ENCODE assay signal across 1 cellular context in the genomic region with DNA sequence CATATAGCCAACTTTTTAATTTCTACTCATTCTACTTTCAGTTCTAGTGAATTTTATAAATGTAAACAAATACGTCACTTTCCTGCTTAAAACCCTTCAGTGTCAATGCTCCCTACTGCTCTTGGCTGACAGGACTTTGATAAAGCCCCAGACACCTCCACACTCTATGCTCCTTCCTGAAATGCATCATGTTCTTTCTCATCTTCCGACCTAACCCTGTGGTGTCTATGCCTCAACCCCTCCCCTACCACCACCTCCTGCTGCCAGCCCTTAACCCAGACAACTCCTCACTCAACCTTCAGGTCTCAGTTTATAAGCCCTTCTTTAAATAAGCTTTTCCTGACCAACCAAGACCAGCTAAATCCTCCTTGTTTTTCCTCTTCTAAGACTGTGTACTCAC.
TF ChIP-seq lines count a peak whose summit lies in the region.

No MANE protein-coding gene starts in this region.

TF ChIP-seq in IMR-90, 13 proteins besides CTCF, POLR2A, EP300 and RAD21 (continued from another document):
- TF ChIP-seq FOS (IDR thresholded peaks at IDR 0.05; ENCODE audit: low read depth, low read length) = no peak
- TF ChIP-seq CHD1 (IDR thresholded peaks at IDR 0.05; ENCODE audit: low read depth, low read length) = no peak
- no peak for TF ChIP-seq RFX5 (IDR thresholded peaks at IDR 0.05; ENCODE audit: low read depth, low read length)
- TF ChIP-seq CEBPB (IDR thresholded peaks at IDR 0.05; ENCODE audit: low read depth, low read length) = no peak
- TF ChIP-seq, protein P1, sequence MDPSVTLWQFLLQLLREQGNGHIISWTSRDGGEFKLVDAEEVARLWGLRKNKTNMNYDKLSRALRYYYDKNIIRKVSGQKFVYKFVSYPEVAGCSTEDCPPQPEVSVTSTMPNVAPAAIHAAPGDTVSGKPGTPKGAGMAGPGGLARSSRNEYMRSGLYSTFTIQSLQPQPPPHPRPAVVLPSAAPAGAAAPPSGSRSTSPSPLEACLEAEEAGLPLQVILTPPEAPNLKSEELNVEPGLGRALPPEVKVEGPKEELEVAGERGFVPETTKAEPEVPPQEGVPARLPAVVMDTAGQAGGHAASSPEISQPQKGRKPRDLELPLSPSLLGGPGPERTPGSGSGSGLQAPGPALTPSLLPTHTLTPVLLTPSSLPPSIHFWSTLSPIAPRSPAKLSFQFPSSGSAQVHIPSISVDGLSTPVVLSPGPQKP (IDR thresholded peaks at IDR 0.05; ENCODE audit: borderline replicate concordance, low read depth, low read length) = no peak
- TF ChIP-seq MAFK (IDR thresholded peaks at IDR 0.05; ENCODE audit: low read depth, low read length) = no peak
- TF ChIP-seq SMC3 (IDR thresholded peaks at IDR 0.05; ENCODE audit: low read depth, low read length) = no peak
- TF ChIP-seq, protein P2, sequence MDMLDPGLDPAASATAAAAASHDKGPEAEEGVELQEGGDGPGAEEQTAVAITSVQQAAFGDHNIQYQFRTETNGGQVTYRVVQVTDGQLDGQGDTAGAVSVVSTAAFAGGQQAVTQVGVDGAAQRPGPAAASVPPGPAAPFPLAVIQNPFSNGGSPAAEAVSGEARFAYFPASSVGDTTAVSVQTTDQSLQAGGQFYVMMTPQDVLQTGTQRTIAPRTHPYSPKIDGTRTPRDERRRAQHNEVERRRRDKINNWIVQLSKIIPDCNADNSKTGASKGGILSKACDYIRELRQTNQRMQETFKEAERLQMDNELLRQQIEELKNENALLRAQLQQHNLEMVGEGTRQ (IDR thresholded peaks at IDR 0.05; ENCODE audit: low read depth, low read length) = no peak
